Comparison of ENCODE assay signal across 18 cellular contexts in genomic region chr10:381346-381745, GRCh38.
DNase-seq lines count a peak whose midpoint lies in the region; ATAC-seq and TF ChIP-seq lines count a peak whose summit lies in the region.
"Had no signal": no experiment of that assay in that cellular context is flagged by ENCODE, and none has a peak within 500 bp of the region (broad histone marks: within the 10 kb centered on the region; RNA-seq: fewer than 3 reads in every experiment).

No MANE protein-coding gene starts in this region.

- no peak overlapping the region for H3K27ac ChIP-seq in CD8-positive, alpha-beta T cell (ENCODE audit: low read depth, low read length)
- H3K27ac ChIP-seq in HEK293 (ENCODE audit: extremely low read depth, low read depth, low read length) (no peak overlapping the region), psoas muscle (no peak overlapping the region)
- H3K27ac ChIP-seq: KMS-11 had no signal

- H3K36me3 ChIP-seq in CD8-positive, alpha-beta T cell (ENCODE audit: insufficient read depth, low read length), result no peaks in the 10 kb centered on the region
- H3K36me3 ChIP-seq in HEK293 (ENCODE audit: control insufficient read depth in 2 of 2, insufficient read depth in 1 of 2, low read length in 2 of 2), result peaks cover 4 to 74% of the 10 kb centered on the region in 2 experiments
- peaks cover 0 to 73% of the 10 kb centered on the region in 2 donors for H3K36me3 ChIP-seq in psoas muscle (ENCODE audit: insufficient read depth in 1 of 2, low read depth in 1 of 2)

- TF ChIP-seq CTCF in CD8-positive, alpha-beta T cell (IDR thresholded peaks at IDR 0.05), result no peak
- TF ChIP-seq CTCF in HEK293 (tag by site-specific recombination; IDR thresholded peaks at IDR 0.05), result no peak
- no peak for TF ChIP-seq CTCF in brain (conservative IDR thresholded peaks at IDR 0.05)
- no peak for TF ChIP-seq CTCF in psoas muscle (IDR thresholded peaks at IDR 0.05)

- WGBS in psoas muscle, 3 donors, result 93 to 95% (median 95%) methylated on average over 10 of the region's 10 CpGs

- peaks cover 25% of the 10 kb centered on the region for H3K36me3 Mint-ChIP-seq in CD8-positive, alpha-beta T cell
- H3K36me3 Mint-ChIP-seq in brain, result peaks cover 84% of the 10 kb centered on the region
- peaks cover 5% of the 10 kb centered on the region for H3K36me3 Mint-ChIP-seq in natural killer cell treated with Interleukin-12 subunit alpha and Interleukin-12 subunit beta and Interleukin-15 and Interleukin-18, amount 100 ng/mL, for 72 hours

- CTCF ChIA-PET in CD8-positive, alpha-beta T cell (lab: Charles Lee), result no interaction called here
- CTCF ChIA-PET in HEK293 (lab: Yijun Ruan, JAX), result no interaction called here

- peak overlapping the region; percentile 20 for H3K4me3 Mint-ChIP-seq in CD8-positive, alpha-beta T cell
- H3K4me3 Mint-ChIP-seq in brain, result no peak overlapping the region
- H3K4me3 Mint-ChIP-seq in natural killer cell treated with Interleukin-12 subunit alpha and Interleukin-12 subunit beta and Interleukin-15 and Interleukin-18, amount 100 ng/mL, for 72 hours, result peak overlapping the region; percentile 78
- H3K4me3 Mint-ChIP-seq: B cell; CD4-positive, alpha-beta T cell; GM23338; HFFc6 had no signal

- POLR2A ChIA-PET in CD8-positive, alpha-beta T cell (lab: Charles Lee), result no interaction called here
- POLR2A ChIA-PET in HEK293 (lab: Yijun Ruan, JAX), result no interaction called here

- H3K9me3 ChIP-seq in CD8-positive, alpha-beta T cell (ENCODE audit: low read length), result no peaks in the 10 kb centered on the region
- H3K9me3 ChIP-seq in HEK293 (ENCODE audit: control insufficient read depth, insufficient read depth, low read depth, low read length) (no peaks in the 10 kb centered on the region), psoas muscle (no peaks in the 10 kb centered on the region)

- intact Hi-C loops in CD8-positive, alpha-beta T cell (cut with DNase I, micrococcal nuclease), result no loop called here
- intact Hi-C loops in psoas muscle (cut with DNase I), result no loop called here

- peaks cover 11% of the 10 kb centered on the region for H3K4me1 ChIP-seq in CD8-positive, alpha-beta T cell (ENCODE audit: insufficient read depth, low read length)
- H3K4me1 ChIP-seq in HEK293 (ENCODE audit: control insufficient read depth, insufficient read depth, low read length) (no peaks in the 10 kb centered on the region), psoas muscle (no peaks in the 10 kb centered on the region)

- H3K27ac Mint-ChIP-seq in CD8-positive, alpha-beta T cell, result peak overlapping the region; percentile 80
- H3K27ac Mint-ChIP-seq in brain, result peak overlapping the region in 3 of 5 experiments; percentile 39 to 64 (median 61)
- peak overlapping the region in 1 of 2 donors; percentile 31 for H3K27ac Mint-ChIP-seq in natural killer cell treated with Interleukin-12 subunit alpha and Interleukin-12 subunit beta and Interleukin-15 and Interleukin-18, amount 100 ng/mL, for 72 hours
- H3K27ac Mint-ChIP-seq: B cell; CD4-positive, alpha-beta T cell; GM23338; HFFc6 had no signal

- no peaks in the 10 kb centered on the region for H3K27me3 ChIP-seq in CD8-positive, alpha-beta T cell (ENCODE audit: insufficient read depth, low read length)
- no peaks in the 10 kb centered on the region for H3K27me3 ChIP-seq in psoas muscle (ENCODE audit: insufficient read depth in 3 of 3, low read length in 2 of 3)

- peaks cover 3% of the 10 kb centered on the region for H3K9me3 Mint-ChIP-seq in CD8-positive, alpha-beta T cell
- peaks cover 0 to 5% (median 0%) of the 10 kb centered on the region in 5 experiments for H3K9me3 Mint-ChIP-seq in brain
- peaks cover 3% of the 10 kb centered on the region for H3K9me3 Mint-ChIP-seq in natural killer cell treated with Interleukin-12 subunit alpha and Interleukin-12 subunit beta and Interleukin-15 and Interleukin-18, amount 100 ng/mL, for 72 hours
- H3K9me3 Mint-ChIP-seq: CD4-positive, alpha-beta T cell; GM23338; HFFc6 had no signal

- ATAC-seq in CD8-positive, alpha-beta T cell, result no peak
- no peak for ATAC-seq in natural killer cell treated with Interleukin-12 subunit alpha and Interleukin-12 subunit beta and Interleukin-15 and Interleukin-18, amount 100 ng/mL, for 72 hours
- ATAC-seq in psoas muscle, result no peak
- ATAC-seq: GM23338, Panc1 had no signal

- DNase-seq in CD8-positive, alpha-beta T cell, result no peak
- DNase-seq in natural killer cell treated with Interleukin-12 subunit alpha and Interleukin-12 subunit beta and Interleukin-15 and Interleukin-18, amount 100 ng/mL, for 72 hours (ENCODE audit: low spot score), result no peak
- no peak for DNase-seq in psoas muscle
- no peak for DNase-seq in NCI-H1417 treated with DMSO at 0.1 percent for 48 hours (lab: John Stamatoyannopoulos, UW)
- DNase-seq in GM19240 (ENCODE audit: insufficient read length, low spot score), result no peak
- DNase-seq in NCI-H524 (lab: John Stamatoyannopoulos, UW), result no peak
- DNase-seq: ACHN, HFFc6, NCI-H1092, NCI-H1694 treated with DMSO at 0.1 percent for 48 hours, SHP77 had no signal

- H3K27me3 Mint-ChIP-seq in CD8-positive, alpha-beta T cell (ENCODE audit: low read depth), result no peaks in the 10 kb centered on the region
- H3K27me3 Mint-ChIP-seq in brain, result no peaks in the 10 kb centered on the region
- H3K27me3 Mint-ChIP-seq in natural killer cell treated with Interleukin-12 subunit alpha and Interleukin-12 subunit beta and Interleukin-15 and Interleukin-18, amount 100 ng/mL, for 72 hours, result peaks cover 18 to 26% of the 10 kb centered on the region in 2 donors
- H3K27me3 Mint-ChIP-seq: CD4-positive, alpha-beta T cell had no signal

- H3K4me3 ChIP-seq in CD8-positive, alpha-beta T cell (ENCODE audit: low read depth, low read length), result no peak overlapping the region
- H3K4me3 ChIP-seq in HEK293 (ENCODE audit: low read depth, low read length) (no peak overlapping the region), psoas muscle (no peak overlapping the region)
- H3K4me3 ChIP-seq: GM23338 had no signal

- H3K4me1 Mint-ChIP-seq in CD8-positive, alpha-beta T cell (ENCODE audit: low read depth), result peaks cover 27% of the 10 kb centered on the region
- H3K4me1 Mint-ChIP-seq in brain, result no peaks in the 10 kb centered on the region
- H3K4me1 Mint-ChIP-seq in natural killer cell treated with Interleukin-12 subunit alpha and Interleukin-12 subunit beta and Interleukin-15 and Interleukin-18, amount 100 ng/mL, for 72 hours (ENCODE audit: low read depth in 2 of 2), result peaks cover 27 to 29% of the 10 kb centered on the region in 2 donors
- H3K4me1 Mint-ChIP-seq: B cell, GM23338 had no signal

TF ChIP-seq in HEK293, 187 proteins besides CTCF, POLR2A, EP300 and RAD21:
- TF ChIP-seq BCL6B (tag by site-specific recombination; IDR thresholded peaks at IDR 0.05), result no peak
- TF ChIP-seq ZNF26 (tag by site-specific recombination; IDR thresholded peaks at IDR 0.05), result peak; percentile 79

Comparison
In these comparisons a context has a peak if more than half of its experiments do, and no peak if none do; other contexts are left out.
1. H3K4me3 Mint-ChIP-seq: peak in CD8-positive, alpha-beta T cell (single experiment) and natural killer cell treated with Interleukin-12 subunit alpha and Interleukin-12 subunit beta and Interleukin-15 and Interleukin-18, amount 100 ng/mL, for 72 hours (single experiment); none in brain (0 of 5).